In the genomic region with DNA sequence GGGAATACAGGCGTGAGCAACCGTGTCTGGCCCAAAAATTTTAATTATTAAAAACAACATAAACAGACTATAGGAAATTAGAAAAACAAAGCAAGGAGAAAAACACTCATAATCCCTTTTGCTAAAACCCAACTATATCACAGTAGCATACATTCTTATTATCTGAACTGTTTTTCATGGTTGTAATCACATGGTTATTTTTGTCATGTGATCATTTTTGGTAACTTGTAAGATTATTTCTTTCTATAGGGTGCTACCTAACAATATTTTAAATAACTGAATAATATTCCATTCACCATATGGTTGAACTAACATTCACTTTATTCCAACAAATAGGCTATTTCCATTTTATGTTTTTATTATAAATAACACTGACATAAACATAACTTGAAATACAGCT, we compare ENCODE assay signal across 1 cellular context.
TF ChIP-seq lines count a peak whose summit lies in the region.

No MANE protein-coding gene starts in this region.

TF ChIP-seq in HepG2, 621 proteins besides CTCF, POLR2A, EP300 and RAD21 (continued from another document):
- no peak for TF ChIP-seq ZFP37 (CRISPR knock-in tag; IDR thresholded peaks at IDR 0.05; ENCODE audit: borderline replicate concordance)
- TF ChIP-seq PHF20 (CRISPR knock-in tag; IDR thresholded peaks at IDR 0.05), result 0 out of 2 replicates have a peak, but pooled peaks have one; percentile 3
- no peak for TF ChIP-seq HES4 (CRISPR knock-in tag; IDR thresholded peaks at IDR 0.05; ENCODE audit: borderline replicate concordance)
- TF ChIP-seq ZNF569 (CRISPR knock-in tag; IDR thresholded peaks at IDR 0.05; ENCODE audit: borderline replicate concordance), result 0 out of 2 replicates have a peak, but pooled peaks have one; percentile 28
- TF ChIP-seq, protein P1, sequence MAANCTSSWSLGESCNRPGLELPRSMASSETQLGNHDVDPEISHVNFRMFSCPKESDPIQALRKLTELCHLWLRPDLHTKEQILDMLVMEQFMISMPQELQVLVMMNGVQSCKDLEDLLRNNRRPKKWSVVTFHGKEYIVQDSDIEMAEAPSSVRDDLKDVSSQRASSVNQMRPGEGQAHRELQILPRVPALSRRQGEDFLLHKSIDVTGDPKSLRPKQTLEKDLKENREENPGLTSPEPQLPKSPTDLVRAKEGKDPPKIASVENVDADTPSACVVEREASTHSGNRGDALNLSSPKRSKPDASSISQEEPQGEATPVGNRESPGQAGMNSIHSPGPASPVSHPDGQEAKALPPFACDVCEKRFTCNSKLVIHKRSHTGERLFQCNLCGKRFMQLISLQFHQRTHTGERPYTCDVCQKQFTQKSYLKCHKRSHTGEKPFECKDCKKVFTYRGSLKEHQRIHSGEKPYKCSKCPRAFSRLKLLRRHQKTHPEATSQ (CRISPR knock-in tag; IDR thresholded peaks at IDR 0.05; ENCODE audit: borderline replicate concordance), result no peak
